In the genomic region with DNA sequence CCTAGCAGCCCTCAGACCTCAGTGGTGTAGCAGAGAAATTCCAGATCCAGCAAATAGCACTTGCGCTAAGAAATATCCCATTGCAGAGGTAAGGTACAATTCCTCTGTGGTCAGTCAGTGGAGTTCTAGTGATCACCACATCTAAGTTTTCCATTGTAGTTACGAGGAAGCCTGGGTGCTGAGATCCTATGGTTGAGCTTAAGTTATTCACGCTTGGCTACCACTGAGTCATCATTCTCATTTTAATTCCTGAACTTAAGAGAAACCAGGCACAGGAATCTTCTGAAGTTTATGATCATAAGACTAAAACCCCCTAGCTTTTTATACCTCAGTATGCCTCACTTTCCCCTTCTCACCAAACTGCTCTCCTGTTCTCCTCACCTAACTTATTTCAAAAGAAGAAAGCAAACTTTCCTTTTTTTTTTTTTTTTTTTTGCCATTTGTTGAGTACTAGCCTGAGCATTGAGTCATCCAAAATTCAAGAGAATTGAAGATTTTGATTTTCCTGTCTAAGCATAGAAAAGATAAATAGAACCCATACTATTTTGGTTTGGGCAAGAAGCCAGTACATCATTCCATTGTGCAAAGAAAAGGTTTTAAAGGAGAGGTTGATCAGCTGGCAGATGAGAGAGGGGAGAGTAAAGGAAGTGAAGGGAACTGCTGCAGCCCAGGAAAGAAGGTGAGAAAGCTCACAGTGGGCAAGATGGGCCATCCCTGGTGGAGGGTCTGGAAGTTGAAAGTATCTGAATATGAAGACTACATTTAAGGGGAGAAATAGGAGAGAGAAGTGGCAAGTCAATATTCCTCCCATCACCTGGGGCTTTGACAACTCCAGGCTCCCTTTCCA, we compare ENCODE assay signal across 12 cellular contexts. TPM values are rescaled to one million over a fixed set of nuclear protein-coding genes. Genes with fewer than 3 reads are reported as not detected.
DNase-seq lines count a peak whose midpoint lies in the region; ATAC-seq and TF ChIP-seq lines count a peak whose summit lies in the region.
"Had no signal": no experiment of that assay in that cellular context is flagged by ENCODE, and none has a peak within 500 bp of the region (broad histone marks: within the 10 kb centered on the region; RNA-seq: fewer than 3 reads in every experiment).

No MANE protein-coding gene starts in this region.

- peaks cover 25 to 34% of the 10 kb centered on the region in 2 donors for H3K4me1 ChIP-seq in gastrocnemius medialis

- DNase-seq in DMS53 (lab: John Stamatoyannopoulos, UW) (peak; percentile 23), DMS53 treated with DMSO at 0.1 percent for 48 hours (lab: John Stamatoyannopoulos, UW; ENCODE audit: unreplicated experiment) (no peak), gastrocnemius medialis (no peak), NCI-H128 (lab: John Stamatoyannopoulos, UW; ENCODE audit: unreplicated experiment) (no peak), omental fat pad (ENCODE audit: low spot score) (no peak), KBM-7 (no peak)
- DNase-seq: activated T-cell treated with anti-CD3 and anti-CD28 coated beads, Interleukin-2, amount 50 U/mL, for 72 hours; DMS153; NCI-H2227 treated with DMSO at 0.1 percent for 48 hours had no signal

- no peak overlapping the region for H3K4me3 ChIP-seq in gastrocnemius medialis

- no peaks in the 10 kb centered on the region for H3K27me3 ChIP-seq in gastrocnemius medialis

- H3K27ac ChIP-seq in gastrocnemius medialis = peak overlapping the region; percentile 49 to 96 (median 60)
- H3K27ac ChIP-seq: 22Rv1 had no signal

- in situ Hi-C loops in gastrocnemius medialis (cut with MboI; ENCODE audit: low sequenced_read_pairs in 4 of 4) = no loop called here
- in situ Hi-C loops in KBM-7 (cut with MboI; ENCODE audit: low pct_unique_long_range_greater_than_20kb, low sequenced_read_pairs) = no loop called here

- H3K9me3 ChIP-seq in gastrocnemius medialis = no peaks in the 10 kb centered on the region

- intact Hi-C loops in gastrocnemius medialis (cut with DNase I; ENCODE audit: low total_unique reads) = no loop called here

- TF ChIP-seq CTCF in gastrocnemius medialis (IDR thresholded peaks at IDR 0.05 in 4 of 5, conservative IDR thresholded peaks at IDR 0.05 in 1 of 5) = no peak
- TF ChIP-seq CTCF in omental fat pad (IDR thresholded peaks at IDR 0.05) = no peak

- TF ChIP-seq POLR2A in gastrocnemius medialis (IDR thresholded peaks at IDR 0.05) = no peak

- ATAC-seq in SK-N-SH treated with all-trans-retinoic acid at 6 μM for 48 hours (peak; percentile 80), esophagus mucosa (peak; percentile 81), gastrocnemius medialis (no peak), omental fat pad (ENCODE audit: low FRiP score) (no peak)

- peaks cover 0 to 5% of the 10 kb centered on the region in 2 donors for H3K36me3 ChIP-seq in gastrocnemius medialis

TF ChIP-seq in SK-N-SH treated with all-trans-retinoic acid at 6 μM for 48 hours, 23 proteins besides CTCF, POLR2A, EP300 and RAD21:
- TF ChIP-seq ZFP3 (CRISPR knock-in tag; IDR thresholded peaks at IDR 0.05) (no peak), RARB (CRISPR knock-in tag; IDR thresholded peaks at IDR 0.05) (no peak), GLIS3 (CRISPR knock-in tag; IDR thresholded peaks at IDR 0.05) (no peak), BACH2 (CRISPR knock-in tag; IDR thresholded peaks at IDR 0.05; ENCODE audit: borderline replicate concordance) (no peak), ZNF70 (CRISPR knock-in tag; IDR thresholded peaks at IDR 0.05) (no peak), ISL1 (CRISPR knock-in tag; IDR thresholded peaks at IDR 0.05) (no peak)
- TF ChIP-seq, protein P1, sequence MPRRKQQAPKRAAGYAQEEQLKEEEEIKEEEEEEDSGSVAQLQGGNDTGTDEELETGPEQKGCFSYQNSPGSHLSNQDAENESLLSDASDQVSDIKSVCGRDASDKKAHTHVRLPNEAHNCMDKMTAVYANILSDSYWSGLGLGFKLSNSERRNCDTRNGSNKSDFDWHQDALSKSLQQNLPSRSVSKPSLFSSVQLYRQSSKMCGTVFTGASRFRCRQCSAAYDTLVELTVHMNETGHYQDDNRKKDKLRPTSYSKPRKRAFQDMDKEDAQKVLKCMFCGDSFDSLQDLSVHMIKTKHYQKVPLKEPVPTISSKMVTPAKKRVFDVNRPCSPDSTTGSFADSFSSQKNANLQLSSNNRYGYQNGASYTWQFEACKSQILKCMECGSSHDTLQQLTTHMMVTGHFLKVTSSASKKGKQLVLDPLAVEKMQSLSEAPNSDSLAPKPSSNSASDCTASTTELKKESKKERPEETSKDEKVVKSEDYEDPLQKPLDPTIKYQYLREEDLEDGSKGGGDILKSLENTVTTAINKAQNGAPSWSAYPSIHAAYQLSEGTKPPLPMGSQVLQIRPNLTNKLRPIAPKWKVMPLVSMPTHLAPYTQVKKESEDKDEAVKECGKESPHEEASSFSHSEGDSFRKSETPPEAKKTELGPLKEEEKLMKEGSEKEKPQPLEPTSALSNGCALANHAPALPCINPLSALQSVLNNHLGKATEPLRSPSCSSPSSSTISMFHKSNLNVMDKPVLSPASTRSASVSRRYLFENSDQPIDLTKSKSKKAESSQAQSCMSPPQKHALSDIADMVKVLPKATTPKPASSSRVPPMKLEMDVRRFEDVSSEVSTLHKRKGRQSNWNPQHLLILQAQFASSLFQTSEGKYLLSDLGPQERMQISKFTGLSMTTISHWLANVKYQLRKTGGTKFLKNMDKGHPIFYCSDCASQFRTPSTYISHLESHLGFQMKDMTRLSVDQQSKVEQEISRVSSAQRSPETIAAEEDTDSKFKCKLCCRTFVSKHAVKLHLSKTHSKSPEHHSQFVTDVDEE (CRISPR knock-in tag; IDR thresholded peaks at IDR 0.05) = no peak
- TF ChIP-seq, protein P2, sequence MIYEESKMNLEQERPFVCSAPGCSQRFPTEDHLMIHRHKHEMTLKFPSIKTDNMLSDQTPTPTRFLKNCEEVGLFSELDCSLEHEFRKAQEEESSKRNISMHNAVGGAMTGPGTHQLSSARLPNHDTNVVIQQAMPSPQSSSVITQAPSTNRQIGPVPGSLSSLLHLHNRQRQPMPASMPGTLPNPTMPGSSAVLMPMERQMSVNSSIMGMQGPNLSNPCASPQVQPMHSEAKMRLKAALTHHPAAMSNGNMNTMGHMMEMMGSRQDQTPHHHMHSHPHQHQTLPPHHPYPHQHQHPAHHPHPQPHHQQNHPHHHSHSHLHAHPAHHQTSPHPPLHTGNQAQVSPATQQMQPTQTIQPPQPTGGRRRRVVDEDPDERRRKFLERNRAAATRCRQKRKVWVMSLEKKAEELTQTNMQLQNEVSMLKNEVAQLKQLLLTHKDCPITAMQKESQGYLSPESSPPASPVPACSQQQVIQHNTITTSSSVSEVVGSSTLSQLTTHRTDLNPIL (CRISPR knock-in tag; IDR thresholded peaks at IDR 0.05; ENCODE audit: low read depth) = no peak

RNA-seq across cellular contexts. Expression of a gene that starts 39.9 kb away (rescaled TPM):
- total RNA-seq in esophagus mucosa (225 TPM), gastrocnemius medialis (100 to 1,000 TPM; 249 to 353 (median 311) TPM), omental fat pad (100 to 1,000 TPM; 199 to 340 (median 217) TPM)

Comparison
In these comparisons a context has a peak if more than half of its experiments do, and no peak if none do; other contexts are left out.
1. ATAC-seq: peak in SK-N-SH treated with all-trans-retinoic acid at 6 μM for 48 hours (single experiment) and esophagus mucosa (single experiment); none in gastrocnemius medialis (0 of 2) and omental fat pad (single experiment).